10 cellular contexts compared by ENCODE assay signal in genomic region chr7:30179016-30179436, GRCh38.
DNase-seq lines count a peak whose midpoint lies in the region; ATAC-seq and TF ChIP-seq lines count a peak whose summit lies in the region.
"Had no signal": no experiment of that assay in that cellular context is flagged by ENCODE, and none has a peak within 500 bp of the region (broad histone marks: within the 10 kb centered on the region; RNA-seq: fewer than 3 reads in every experiment).

No MANE protein-coding gene starts in this region.

- peaks cover 0 to 4% of the 10 kb centered on the region in 2 donors for H3K9me3 Mint-ChIP-seq in stimulated activated naive CD8-positive, alpha-beta T cell treated with anti-CD3 and anti-CD28 coated beads, Interleukin-15, amount 100 ng/mL, for 72 hours

- ATAC-seq in HG02938 (IDR thresholded peaks at IDR 0.05; ENCODE audit: unreplicated experiment), result peak; percentile 89
- peak; percentile 33 for ATAC-seq in stimulated activated naive CD8-positive, alpha-beta T cell treated with anti-CD3 and anti-CD28 coated beads, Interleukin-15, amount 100 ng/mL, for 72 hours

- H3K4me1 ChIP-seq in tibial artery, result peaks cover 0 to 92% (median 60%) of the 10 kb centered on the region in 4 donors

- peak; percentile 9 for DNase-seq in SKM-1 (lab: John Stamatoyannopoulos, UW; ENCODE audit: unreplicated experiment)
- no peak for DNase-seq in SKM-1 treated with dmso at 0.1 percent for 144 hours (lab: John Stamatoyannopoulos, UW; ENCODE audit: unreplicated experiment)
- peak; percentile 69 for DNase-seq in RPMI8226
- no peak for DNase-seq in stimulated activated naive CD8-positive, alpha-beta T cell treated with anti-CD3 and anti-CD28 coated beads, Interleukin-15, amount 100 ng/mL, for 72 hours
- no peak for DNase-seq in tibial artery
- DNase-seq in retina, result no peak
- no peak for DNase-seq in amygdala (lab: John Stamatoyannopoulos, UW)
- DNase-seq: brain microvascular endothelial cell, T-helper 2 cell had no signal

- no peaks in the 10 kb centered on the region for H3K27me3 Mint-ChIP-seq in stimulated activated naive CD8-positive, alpha-beta T cell treated with anti-CD3 and anti-CD28 coated beads, Interleukin-15, amount 100 ng/mL, for 72 hours

- no peaks in the 10 kb centered on the region for H3K36me3 ChIP-seq in tibial artery
- H3K36me3 ChIP-seq: brain microvascular endothelial cell had no signal

- peaks cover 8% of the 10 kb centered on the region for H3K4me1 Mint-ChIP-seq in stimulated activated naive CD8-positive, alpha-beta T cell treated with anti-CD3 and anti-CD28 coated beads, Interleukin-15, amount 100 ng/mL, for 72 hours

- H3K27me3 ChIP-seq in tibial artery, result no peaks in the 10 kb centered on the region
- H3K27me3 ChIP-seq: brain microvascular endothelial cell had no signal

- H3K9me3 ChIP-seq in tibial artery, result no peaks in the 10 kb centered on the region

- H3K27ac ChIP-seq in tibial artery, result peak overlapping the region in 1 of 2 donors; percentile 21
- H3K27ac ChIP-seq: brain microvascular endothelial cell had no signal

- no peak overlapping the region for H3K27ac Mint-ChIP-seq in stimulated activated naive CD8-positive, alpha-beta T cell treated with anti-CD3 and anti-CD28 coated beads, Interleukin-15, amount 100 ng/mL, for 72 hours

- H3K4me3 ChIP-seq in tibial artery, result no peak overlapping the region

- no peak for TF ChIP-seq CTCF in tibial artery (IDR thresholded peaks at IDR 0.05)

- H3K4me3 Mint-ChIP-seq in stimulated activated naive CD8-positive, alpha-beta T cell treated with anti-CD3 and anti-CD28 coated beads, Interleukin-15, amount 100 ng/mL, for 72 hours, result no peak overlapping the region

- intact Hi-C loops in tibial artery (cut with DNase I; ENCODE audit: low total_unique reads), result no loop called here

Comparison
In these comparisons a context has a peak if more than half of its experiments do, and no peak if none do; other contexts are left out.
1. DNase-seq: peak in SKM-1 (single experiment) and RPMI8226 (single experiment); none in SKM-1 treated with dmso at 0.1 percent for 144 hours (single experiment), stimulated activated naive CD8-positive, alpha-beta T cell treated with anti-CD3 and anti-CD28 coated beads, Interleukin-15, amount 100 ng/mL, for 72 hours (0 of 2), tibial artery (0 of 2), retina (single experiment) and amygdala (0 of 56).